Comparison of ENCODE assay signal across 1 cellular context in the genomic region with DNA sequence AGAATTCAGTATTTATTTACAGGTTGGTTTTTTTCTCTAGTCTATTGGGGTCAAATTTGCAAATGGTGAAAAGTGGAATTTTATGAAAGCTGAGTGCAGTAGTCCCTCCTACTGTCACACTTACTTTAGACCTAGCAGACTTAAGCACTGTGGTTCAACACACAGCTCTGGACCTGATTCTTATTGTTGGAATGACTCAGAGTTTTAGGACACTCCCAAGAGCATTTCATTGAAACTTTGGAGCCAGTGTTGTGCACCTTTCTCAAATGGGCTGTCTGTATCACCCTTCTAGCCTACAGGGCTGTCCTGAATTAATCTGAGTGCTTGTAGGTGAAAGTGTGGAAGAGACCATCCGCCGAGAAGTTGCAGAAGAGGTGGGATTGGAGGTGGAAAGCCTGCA.
TF ChIP-seq lines count a peak whose summit lies in the region.

No MANE protein-coding gene starts in this region.

TF ChIP-seq in HepG2, 621 proteins besides CTCF, POLR2A, EP300 and RAD21:
- TF ChIP-seq ERF (CRISPR knock-in tag; IDR thresholded peaks at IDR 0.05), result no peak
- TF ChIP-seq, protein P1, sequence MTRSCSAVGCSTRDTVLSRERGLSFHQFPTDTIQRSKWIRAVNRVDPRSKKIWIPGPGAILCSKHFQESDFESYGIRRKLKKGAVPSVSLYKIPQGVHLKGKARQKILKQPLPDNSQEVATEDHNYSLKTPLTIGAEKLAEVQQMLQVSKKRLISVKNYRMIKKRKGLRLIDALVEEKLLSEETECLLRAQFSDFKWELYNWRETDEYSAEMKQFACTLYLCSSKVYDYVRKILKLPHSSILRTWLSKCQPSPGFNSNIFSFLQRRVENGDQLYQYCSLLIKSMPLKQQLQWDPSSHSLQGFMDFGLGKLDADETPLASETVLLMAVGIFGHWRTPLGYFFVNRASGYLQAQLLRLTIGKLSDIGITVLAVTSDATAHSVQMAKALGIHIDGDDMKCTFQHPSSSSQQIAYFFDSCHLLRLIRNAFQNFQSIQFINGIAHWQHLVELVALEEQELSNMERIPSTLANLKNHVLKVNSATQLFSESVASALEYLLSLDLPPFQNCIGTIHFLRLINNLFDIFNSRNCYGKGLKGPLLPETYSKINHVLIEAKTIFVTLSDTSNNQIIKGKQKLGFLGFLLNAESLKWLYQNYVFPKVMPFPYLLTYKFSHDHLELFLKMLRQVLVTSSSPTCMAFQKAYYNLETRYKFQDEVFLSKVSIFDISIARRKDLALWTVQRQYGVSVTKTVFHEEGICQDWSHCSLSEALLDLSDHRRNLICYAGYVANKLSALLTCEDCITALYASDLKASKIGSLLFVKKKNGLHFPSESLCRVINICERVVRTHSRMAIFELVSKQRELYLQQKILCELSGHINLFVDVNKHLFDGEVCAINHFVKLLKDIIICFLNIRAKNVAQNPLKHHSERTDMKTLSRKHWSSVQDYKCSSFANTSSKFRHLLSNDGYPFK (CRISPR knock-in tag; IDR thresholded peaks at IDR 0.05; ENCODE audit: borderline replicate concordance), result no peak
- TF ChIP-seq, protein P2, sequence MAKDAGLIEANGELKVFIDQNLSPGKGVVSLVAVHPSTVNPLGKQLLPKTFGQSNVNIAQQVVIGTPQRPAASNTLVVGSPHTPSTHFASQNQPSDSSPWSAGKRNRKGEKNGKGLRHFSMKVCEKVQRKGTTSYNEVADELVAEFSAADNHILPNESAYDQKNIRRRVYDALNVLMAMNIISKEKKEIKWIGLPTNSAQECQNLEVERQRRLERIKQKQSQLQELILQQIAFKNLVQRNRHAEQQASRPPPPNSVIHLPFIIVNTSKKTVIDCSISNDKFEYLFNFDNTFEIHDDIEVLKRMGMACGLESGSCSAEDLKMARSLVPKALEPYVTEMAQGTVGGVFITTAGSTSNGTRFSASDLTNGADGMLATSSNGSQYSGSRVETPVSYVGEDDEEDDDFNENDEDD (CRISPR knock-in tag; IDR thresholded peaks at IDR 0.05; ENCODE audit: borderline replicate concordance), result no peak
- no peak for TF ChIP-seq ZNF24 (IDR thresholded peaks at IDR 0.05)
- TF ChIP-seq, protein P3, sequence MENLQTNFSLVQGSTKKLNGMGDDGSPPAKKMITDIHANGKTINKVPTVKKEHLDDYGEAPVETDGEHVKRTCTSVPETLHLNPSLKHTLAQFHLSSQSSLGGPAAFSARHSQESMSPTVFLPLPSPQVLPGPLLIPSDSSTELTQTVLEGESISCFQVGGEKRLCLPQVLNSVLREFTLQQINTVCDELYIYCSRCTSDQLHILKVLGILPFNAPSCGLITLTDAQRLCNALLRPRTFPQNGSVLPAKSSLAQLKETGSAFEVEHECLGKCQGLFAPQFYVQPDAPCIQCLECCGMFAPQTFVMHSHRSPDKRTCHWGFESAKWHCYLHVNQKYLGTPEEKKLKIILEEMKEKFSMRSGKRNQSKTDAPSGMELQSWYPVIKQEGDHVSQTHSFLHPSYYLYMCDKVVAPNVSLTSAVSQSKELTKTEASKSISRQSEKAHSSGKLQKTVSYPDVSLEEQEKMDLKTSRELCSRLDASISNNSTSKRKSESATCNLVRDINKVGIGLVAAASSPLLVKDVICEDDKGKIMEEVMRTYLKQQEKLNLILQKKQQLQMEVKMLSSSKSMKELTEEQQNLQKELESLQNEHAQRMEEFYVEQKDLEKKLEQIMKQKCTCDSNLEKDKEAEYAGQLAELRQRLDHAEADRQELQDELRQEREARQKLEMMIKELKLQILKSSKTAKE (CRISPR knock-in tag; IDR thresholded peaks at IDR 0.05; ENCODE audit: borderline replicate concordance), result no peak
- TF ChIP-seq, protein P4, sequence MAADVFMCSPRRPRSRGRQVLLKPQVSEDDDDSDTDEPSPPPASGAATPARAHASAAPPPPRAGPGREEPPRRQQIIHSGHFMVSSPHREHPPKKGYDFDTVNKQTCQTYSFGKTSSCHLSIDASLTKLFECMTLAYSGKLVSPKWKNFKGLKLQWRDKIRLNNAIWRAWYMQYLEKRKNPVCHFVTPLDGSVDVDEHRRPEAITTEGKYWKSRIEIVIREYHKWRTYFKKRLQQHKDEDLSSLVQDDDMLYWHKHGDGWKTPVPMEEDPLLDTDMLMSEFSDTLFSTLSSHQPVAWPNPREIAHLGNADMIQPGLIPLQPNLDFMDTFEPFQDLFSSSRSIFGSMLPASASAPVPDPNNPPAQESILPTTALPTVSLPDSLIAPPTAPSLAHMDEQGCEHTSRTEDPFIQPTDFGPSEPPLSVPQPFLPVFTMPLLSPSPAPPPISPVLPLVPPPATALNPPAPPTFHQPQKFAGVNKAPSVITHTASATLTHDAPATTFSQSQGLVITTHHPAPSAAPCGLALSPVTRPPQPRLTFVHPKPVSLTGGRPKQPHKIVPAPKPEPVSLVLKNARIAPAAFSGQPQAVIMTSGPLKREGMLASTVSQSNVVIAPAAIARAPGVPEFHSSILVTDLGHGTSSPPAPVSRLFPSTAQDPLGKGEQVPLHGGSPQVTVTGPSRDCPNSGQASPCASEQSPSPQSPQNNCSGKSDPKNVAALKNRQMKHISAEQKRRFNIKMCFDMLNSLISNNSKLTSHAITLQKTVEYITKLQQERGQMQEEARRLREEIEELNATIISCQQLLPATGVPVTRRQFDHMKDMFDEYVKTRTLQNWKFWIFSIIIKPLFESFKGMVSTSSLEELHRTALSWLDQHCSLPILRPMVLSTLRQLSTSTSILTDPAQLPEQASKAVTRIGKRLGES (CRISPR knock-in tag; IDR thresholded peaks at IDR 0.05; ENCODE audit: borderline replicate concordance), result no peak
- TF ChIP-seq, protein P5, sequence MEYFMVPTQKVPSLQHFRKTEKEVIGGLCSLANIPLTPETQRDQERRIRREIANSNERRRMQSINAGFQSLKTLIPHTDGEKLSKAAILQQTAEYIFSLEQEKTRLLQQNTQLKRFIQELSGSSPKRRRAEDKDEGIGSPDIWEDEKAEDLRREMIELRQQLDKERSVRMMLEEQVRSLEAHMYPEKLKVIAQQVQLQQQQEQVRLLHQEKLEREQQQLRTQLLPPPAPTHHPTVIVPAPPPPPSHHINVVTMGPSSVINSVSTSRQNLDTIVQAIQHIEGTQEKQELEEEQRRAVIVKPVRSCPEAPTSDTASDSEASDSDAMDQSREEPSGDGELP (IDR thresholded peaks at IDR 0.05; ENCODE audit: borderline replicate concordance, low read depth), result no peak
- no peak for TF ChIP-seq HNRNPH1 (optimal IDR thresholded peaks at IDR 0.05; ENCODE audit: low read depth, low read length)
- TF ChIP-seq ZNF703 (CRISPR knock-in tag; IDR thresholded peaks at IDR 0.05; ENCODE audit: borderline replicate concordance), result no peak
- TF ChIP-seq MAFG (CRISPR knock-in tag; IDR thresholded peaks at IDR 0.05), result no peak
- TF ChIP-seq ZNF460 (CRISPR knock-in tag; IDR thresholded peaks at IDR 0.05; ENCODE audit: borderline replicate concordance), result no peak
- no peak for TF ChIP-seq ZFX (CRISPR knock-in tag; IDR thresholded peaks at IDR 0.05; ENCODE audit: low read depth)
- no peak for TF ChIP-seq ZNF75D (CRISPR knock-in tag; IDR thresholded peaks at IDR 0.05; ENCODE audit: borderline replicate concordance)
- no peak for TF ChIP-seq RFXAP (CRISPR knock-in tag; IDR thresholded peaks at IDR 0.05; ENCODE audit: borderline replicate concordance)
- TF ChIP-seq TARDBP (CRISPR knock-in tag; IDR thresholded peaks at IDR 0.05), result no peak
